Comparison of ENCODE assay signal across 13 cellular contexts in the genomic region with DNA sequence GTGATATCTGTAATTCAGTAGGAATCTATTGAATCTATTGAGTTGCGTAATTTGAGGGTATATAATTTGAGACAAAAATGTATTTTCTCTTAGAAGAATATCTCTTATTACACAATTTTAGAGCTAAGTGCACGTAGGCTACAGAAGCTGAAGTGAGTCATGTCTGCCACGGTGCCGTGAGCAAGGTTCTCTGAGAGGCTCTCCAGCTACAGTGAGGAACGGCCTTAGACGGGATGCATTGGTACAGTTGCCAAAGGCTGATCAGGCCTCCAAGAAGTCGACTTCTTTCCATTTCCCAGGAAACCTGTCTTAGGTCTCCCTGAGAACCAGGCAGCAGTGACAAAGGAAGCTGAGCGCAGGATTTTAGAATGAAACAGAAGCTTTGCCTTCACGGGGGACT. TPM values are rescaled to one million over a fixed set of nuclear protein-coding genes. Genes with fewer than 3 reads are reported as not detected.
DNase-seq lines count a peak whose midpoint lies in the region; TF ChIP-seq lines count a peak whose summit lies in the region.
"Had no signal": no experiment of that assay in that cellular context is flagged by ENCODE, and none has a peak within 500 bp of the region (broad histone marks: within the 10 kb centered on the region; RNA-seq: fewer than 3 reads in every experiment).

No MANE protein-coding gene starts in this region.

- H4K20me1 ChIP-seq in BLaER1: peaks cover 58% of the 10 kb centered on the region
- H4K20me1 ChIP-seq in BLaER1 treated with 17β-estradiol and CSF1 and Interleukin-3, amounts not matched to agents 10 nM and 100 nM: peaks cover 0 to 28% (median 0%) of the 10 kb centered on the region in 11 experiments; a peak in 3 of 22 replicates

- no peaks in the 10 kb centered on the region for H3K27me3 ChIP-seq in BLaER1
- no peaks in the 10 kb centered on the region for H3K27me3 ChIP-seq in BLaER1 treated with 17β-estradiol and CSF1 and Interleukin-3, amounts not matched to agents 10 nM and 100 nM
- H3K27me3 ChIP-seq in thyroid gland: no peaks in the 10 kb centered on the region

- 51 to 60% methylated on average over 9 of the region's 9 CpGs for WGBS in thyroid gland, 2 donors

- TF ChIP-seq POLR2A in NB4 (IDR thresholded peaks at IDR 0.05; ENCODE audit: extremely low read depth, insufficient read length): no peak
- TF ChIP-seq POLR2A in thyroid gland (IDR thresholded peaks at IDR 0.05): no peak

- H3K4me2 ChIP-seq in BLaER1: peak overlapping the region; percentile 16; the same call in 1 of the 2 replicates
- peak overlapping the region; percentile 20 to 72 (median 46); a peak in 17 of 22 replicates for H3K4me2 ChIP-seq in BLaER1 treated with 17β-estradiol and CSF1 and Interleukin-3, amounts not matched to agents 10 nM and 100 nM

- H3K4me1 ChIP-seq in BLaER1: peaks cover 40% of the 10 kb centered on the region
- peaks cover 13 to 33% (median 20%) of the 10 kb centered on the region in 10 experiments for H3K4me1 ChIP-seq in BLaER1 treated with 17β-estradiol and CSF1 and Interleukin-3, amounts not matched to agents 10 nM and 100 nM
- H3K4me1 ChIP-seq in thyroid gland: peaks cover 0 to 8% of the 10 kb centered on the region in 2 donors

- peaks cover 68% of the 10 kb centered on the region for H3K36me3 ChIP-seq in BLaER1
- H3K36me3 ChIP-seq in BLaER1 treated with 17β-estradiol and CSF1 and Interleukin-3, amounts not matched to agents 10 nM and 100 nM: peaks cover 0 to 61% (median 4%) of the 10 kb centered on the region in 11 experiments; a peak in 11 of 22 replicates
- no peaks in the 10 kb centered on the region for H3K36me3 ChIP-seq in thyroid gland

- DNase-seq in NB4 (ENCODE audit: low read depth) (peak; percentile 11), thyroid gland (peak; percentile 69 to 80), cerebellar nuclear complex (lab: John Stamatoyannopoulos, UW) (no peak), DMS 273 treated with DMSO at 0.1 percent for 48 hours (lab: John Stamatoyannopoulos, UW) (no peak)
- DNase-seq: CD4-positive, alpha-beta T cell; CD8-positive, alpha-beta memory T cell; DMS53; DMS79 treated with DMSO at 0.1 percent for 48 hours; GOT3; HCEC 1CT had no signal

- TF ChIP-seq CTCF in NB4 (IDR thresholded peaks at IDR 0.05; ENCODE audit: low read depth, low read length): no peak
- TF ChIP-seq CTCF in thyroid gland (IDR thresholded peaks at IDR 0.05): no peak

- no peak overlapping the region for H3K9ac ChIP-seq in BLaER1
- no peak overlapping the region for H3K9ac ChIP-seq in BLaER1 treated with 17β-estradiol and CSF1 and Interleukin-3, amounts not matched to agents 10 nM and 100 nM

- H3K9me3 ChIP-seq in BLaER1: peaks cover 8% of the 10 kb centered on the region; the same call in 1 of the 2 replicates
- peaks cover 0 to 14% (median 7%) of the 10 kb centered on the region in 11 experiments; a peak in 12 of 22 replicates for H3K9me3 ChIP-seq in BLaER1 treated with 17β-estradiol and CSF1 and Interleukin-3, amounts not matched to agents 10 nM and 100 nM (replicated peaks in 1 of 11)
- no peaks in the 10 kb centered on the region for H3K9me3 ChIP-seq in thyroid gland

- H3K4me3 ChIP-seq in BLaER1: no peak overlapping the region
- H3K4me3 ChIP-seq in BLaER1 treated with 17β-estradiol and CSF1 and Interleukin-3, amounts not matched to agents 10 nM and 100 nM: no peak overlapping the region
- H3K4me3 ChIP-seq in NB4 (ENCODE audit: low read depth, low read length): no peak overlapping the region
- H3K4me3 ChIP-seq in thyroid gland (replicated peaks in 1 of 3): no peak overlapping the region

- no peak overlapping the region for H3K27ac ChIP-seq in BLaER1
- H3K27ac ChIP-seq in BLaER1 treated with 17β-estradiol and CSF1 and Interleukin-3, amounts not matched to agents 10 nM and 100 nM: no peak overlapping the region
- H3K27ac ChIP-seq in thyroid gland: no peak overlapping the region

- intact Hi-C loops in thyroid gland (cut with DNase I): no loop called here

RNA-seq across cellular contexts. Expression of a gene that starts 28.6 kb away (rescaled TPM):
- total RNA-seq in thyroid gland: 10 to 100 TPM in 2 of 4 donors, 1 to 10 TPM in 2; 4.3 to 23.6 (median 8.2) TPM
- total RNA-seq: A172 had no signal

Comparison
In these comparisons a context has a peak if more than half of its experiments do, and no peak if none do; other contexts are left out.
1. DNase-seq: peak in NB4 (single experiment) and thyroid gland (2 of 2); none in cerebellar nuclear complex (0 of 2) and DMS 273 treated with DMSO at 0.1 percent for 48 hours (single experiment).